ENCODE assay signal across 1 cellular context in genomic region chr3:49666592-49666991, GRCh38.
A peak's percentile ranks its signal among the peaks of the same experiment; 100 is the strongest.
TF ChIP-seq lines count a peak whose summit lies in the region.

No MANE protein-coding gene starts in this region.

TF ChIP-seq in HepG2, 621 proteins besides CTCF, POLR2A, EP300 and RAD21 (continues in another document):
- no peak for TF ChIP-seq CHD2 (IDR thresholded peaks at IDR 0.05; ENCODE audit: low read depth, low read length)
- TF ChIP-seq KDM5B (CRISPR knock-in tag; IDR thresholded peaks at IDR 0.05; ENCODE audit: borderline replicate concordance), result no peak
- TF ChIP-seq SP5 (CRISPR knock-in tag; IDR thresholded peaks at IDR 0.05; ENCODE audit: borderline replicate concordance, low read depth), result peak; percentile 81
- peak; percentile 46; the same call in 1 of the 2 replicates for TF ChIP-seq LCORL (IDR thresholded peaks at IDR 0.05)
- TF ChIP-seq LCORL (CRISPR knock-in tag; IDR thresholded peaks at IDR 0.05), result 0 out of 2 replicates have a peak, but pooled peaks have one; percentile 35
- peak; percentile 83; the same call in 1 of the 2 replicates for TF ChIP-seq ZSCAN25 (CRISPR knock-in tag; IDR thresholded peaks at IDR 0.05)
- no peak for TF ChIP-seq ZNF343 (CRISPR knock-in tag; IDR thresholded peaks at IDR 0.05)
- 0 out of 2 replicates have a peak, but pooled peaks have one; percentile 23 for TF ChIP-seq ZMYM3 (CRISPR knock-in tag; IDR thresholded peaks at IDR 0.05)
- no peak for TF ChIP-seq SOX6 (IDR thresholded peaks at IDR 0.05)
- 0 out of 2 replicates have a peak, but pooled peaks have one; percentile 40 for TF ChIP-seq SOX6 (CRISPR knock-in tag; IDR thresholded peaks at IDR 0.05)
- TF ChIP-seq SKIL (CRISPR knock-in tag; IDR thresholded peaks at IDR 0.05; ENCODE audit: borderline replicate concordance), result no peak
- no peak for TF ChIP-seq KAT2B (IDR thresholded peaks at IDR 0.05; ENCODE audit: borderline replicate concordance, low read depth, low read length)
- TF ChIP-seq ATF1 (CRISPR knock-in tag; IDR thresholded peaks at IDR 0.05), result no peak
- TF ChIP-seq ZNF335 (CRISPR knock-in tag; IDR thresholded peaks at IDR 0.05), result no peak
- no peak for TF ChIP-seq PRMT3 (CRISPR knock-in tag; IDR thresholded peaks at IDR 0.05; ENCODE audit: borderline replicate concordance, low read depth)
- no peak for TF ChIP-seq ZBTB43 (CRISPR knock-in tag; conservative IDR thresholded peaks at IDR 0.05)
- no peak for TF ChIP-seq CEBPZ (IDR thresholded peaks at IDR 0.05; ENCODE audit: low read length)
- no peak for TF ChIP-seq HNRNPUL1 (IDR thresholded peaks at IDR 0.05; ENCODE audit: low read depth, low read length)
- TF ChIP-seq GTF2F1 (IDR thresholded peaks at IDR 0.05; ENCODE audit: low read length), result no peak
- no peak for TF ChIP-seq CAMTA2 (CRISPR knock-in tag; IDR thresholded peaks at IDR 0.05; ENCODE audit: borderline replicate concordance)
- TF ChIP-seq CEBPB (IDR thresholded peaks at IDR 0.05; ENCODE audit: borderline replicate concordance, low read depth, low read length), result no peak
- no peak for TF ChIP-seq KLF12 (CRISPR knock-in tag; IDR thresholded peaks at IDR 0.05; ENCODE audit: borderline replicate concordance)
- peak; percentile 65 for TF ChIP-seq GATAD2A (CRISPR knock-in tag; IDR thresholded peaks at IDR 0.05)
- no peak for TF ChIP-seq ZNF616 (CRISPR knock-in tag; IDR thresholded peaks at IDR 0.05; ENCODE audit: low read depth)
- peak; percentile 60; the same call in 1 of the 2 replicates for TF ChIP-seq SPEN (CRISPR knock-in tag; IDR thresholded peaks at IDR 0.05; ENCODE audit: low read depth)
- no peak for TF ChIP-seq CENPBD1 (CRISPR knock-in tag; IDR thresholded peaks at IDR 0.05; ENCODE audit: borderline replicate concordance, low read depth)
- no peak for TF ChIP-seq ZNF407 (CRISPR knock-in tag; IDR thresholded peaks at IDR 0.05; ENCODE audit: not compliant biosample characterization)
- TF ChIP-seq NFYC (CRISPR knock-in tag; IDR thresholded peaks at IDR 0.05), result no peak
- TF ChIP-seq MAX (IDR thresholded peaks at IDR 0.05), result no peak
- TF ChIP-seq GFI1 (CRISPR knock-in tag; IDR thresholded peaks at IDR 0.05; ENCODE audit: borderline replicate concordance), result no peak
- TF ChIP-seq SOX5 (CRISPR knock-in tag; IDR thresholded peaks at IDR 0.05; ENCODE audit: borderline replicate concordance), result peak; percentile 21; the same call in 1 of the 2 replicates
- no peak for TF ChIP-seq CREB1 (IDR thresholded peaks at IDR 0.05)
- TF ChIP-seq CREB1 (CRISPR knock-in tag; IDR thresholded peaks at IDR 0.05), result no peak
- TF ChIP-seq PHF5A (CRISPR knock-in tag; IDR thresholded peaks at IDR 0.05; ENCODE audit: low read depth, unreplicated experiment), result peak; percentile 19
- no peak for TF ChIP-seq ETV6 (CRISPR knock-in tag; conservative IDR thresholded peaks at IDR 0.05)
- no peak for TF ChIP-seq ZNF234 (CRISPR knock-in tag; conservative IDR thresholded peaks at IDR 0.05)
- no peak for TF ChIP-seq ZBTB8A (CRISPR knock-in tag; IDR thresholded peaks at IDR 0.05; ENCODE audit: borderline replicate concordance, low read depth)
- no peak for TF ChIP-seq ZNF34 (CRISPR knock-in tag; IDR thresholded peaks at IDR 0.05; ENCODE audit: borderline replicate concordance)
- TF ChIP-seq ZBTB1 (CRISPR knock-in tag; IDR thresholded peaks at IDR 0.05; ENCODE audit: borderline replicate concordance), result no peak
- TF ChIP-seq DZIP1 (CRISPR knock-in tag; IDR thresholded peaks at IDR 0.05), result no peak
- TF ChIP-seq MTERF4 (CRISPR knock-in tag; IDR thresholded peaks at IDR 0.05), result no peak
